Comparison of ENCODE assay signal across 9 cellular contexts in genomic region chr5:14440223-14440597, GRCh38.
DNase-seq lines count a peak whose midpoint lies in the region; ATAC-seq and TF ChIP-seq lines count a peak whose summit lies in the region.
"Had no signal": no experiment of that assay in that cellular context is flagged by ENCODE, and none has a peak within 500 bp of the region (broad histone marks: within the 10 kb centered on the region; RNA-seq: fewer than 3 reads in every experiment).

No MANE protein-coding gene starts in this region.

- H2BK15ac ChIP-seq in neuronal stem cell (ENCODE audit: low read length) = no peak overlapping the region

- no peak overlapping the region for H3K14ac ChIP-seq in neuronal stem cell (ENCODE audit: low read length)

- no peak overlapping the region for H2BK5ac ChIP-seq in neuronal stem cell (ENCODE audit: low read length)

- intact Hi-C loops in CD8-positive, alpha-beta T cell (cut with DNase I, micrococcal nuclease) = no loop called here

- H3K4ac ChIP-seq in neuronal stem cell (ENCODE audit: low read length) = no peak overlapping the region

- H2BK12ac ChIP-seq in neuronal stem cell (ENCODE audit: low read length) = no peak overlapping the region

- peaks cover 59% of the 10 kb centered on the region for H3K4me1 Mint-ChIP-seq in type B pancreatic cell (ENCODE audit: unreplicated experiment)
- peaks cover 7% of the 10 kb centered on the region for H3K4me1 Mint-ChIP-seq in CD8-positive, alpha-beta T cell (ENCODE audit: low read depth)

- H3K27me3 ChIP-seq in fibroblast of lung (ENCODE audit: control insufficient read depth, insufficient read depth, low read length) (no peaks in the 10 kb centered on the region), neuronal stem cell (ENCODE audit: control insufficient read depth in 3 of 3, insufficient read depth in 3 of 3, low read depth in 1 of 3, low read length in 3 of 3) (no peaks in the 10 kb centered on the region)
- H3K27me3 ChIP-seq in CD8-positive, alpha-beta T cell (ENCODE audit: insufficient read depth, low read length) = no peaks in the 10 kb centered on the region

- H3K9me3 ChIP-seq in fibroblast of lung (ENCODE audit: control insufficient read depth, insufficient read depth, low read depth, low read length) (no peaks in the 10 kb centered on the region), neuronal stem cell (replicated peaks in 1 of 2; ENCODE audit: control insufficient read depth in 2 of 2, insufficient read depth in 1 of 2, low read depth in 1 of 2, low read length in 2 of 2) (peaks cover 5 to 11% of the 10 kb centered on the region in 2 donors)
- no peaks in the 10 kb centered on the region for H3K9me3 ChIP-seq in CD8-positive, alpha-beta T cell (ENCODE audit: low read length)

- H3K4me2 ChIP-seq in fibroblast of lung (ENCODE audit: extremely low read depth, insufficient read depth, low read length) (peak overlapping the region; percentile 65), neuronal stem cell (ENCODE audit: insufficient read depth, low read length, poor library complexity, severe bottlenecking) (no peak overlapping the region)

- TF ChIP-seq CTCF in fibroblast of lung (conservative IDR thresholded peaks at IDR 0.05 in 1 of 2, IDR thresholded peaks at IDR 0.05 in 1 of 2; ENCODE audit: low read depth in 1 of 2, low read length in 2 of 2) (no peak), type B pancreatic cell (conservative IDR thresholded peaks at IDR 0.05) (no peak)
- TF ChIP-seq CTCF in CD8-positive, alpha-beta T cell (IDR thresholded peaks at IDR 0.05) = no peak

- H2AK5ac ChIP-seq in neuronal stem cell (ENCODE audit: low read depth, low read length) = no peak overlapping the region

- no peak overlapping the region for H4K91ac ChIP-seq in neuronal stem cell (ENCODE audit: low read depth, low read length, poor library complexity)

- H3K36me3 ChIP-seq in fibroblast of lung (ENCODE audit: control insufficient read depth, insufficient read depth, low read length) = peaks cover 13% of the 10 kb centered on the region
- peaks cover 5 to 18% of the 10 kb centered on the region in 2 donors for H3K36me3 ChIP-seq in neuronal stem cell (replicated peaks in 1 of 2; ENCODE audit: control insufficient read depth in 2 of 2, insufficient read depth in 2 of 2, low read length in 2 of 2)
- H3K36me3 ChIP-seq in CD8-positive, alpha-beta T cell (ENCODE audit: insufficient read depth, low read length) = no peaks in the 10 kb centered on the region

- H3K27ac Mint-ChIP-seq in type B pancreatic cell = peak overlapping the region; percentile 78
- no peak overlapping the region for H3K27ac Mint-ChIP-seq in CD8-positive, alpha-beta T cell

- peak overlapping the region; percentile 92 for H3K27ac ChIP-seq in fibroblast of lung (ENCODE audit: insufficient read depth, low read length)
- H3K27ac ChIP-seq in neuronal stem cell (replicated peaks; ENCODE audit: low read length) = peak overlapping the region; percentile 52
- no peak overlapping the region for H3K27ac ChIP-seq in CD8-positive, alpha-beta T cell (ENCODE audit: low read depth, low read length)

- no CpG with 5 or more reads among the region's 10 CpGs for WGBS in neuronal stem cell (ENCODE audit: extremely low coverage in 2 of 2, insufficient read length in 2 of 2, insufficient replicate concordance in 1 of 2), 2 donors

- no peaks in the 10 kb centered on the region for H3K27me3 Mint-ChIP-seq in type B pancreatic cell
- no peaks in the 10 kb centered on the region for H3K27me3 Mint-ChIP-seq in CD8-positive, alpha-beta T cell (ENCODE audit: low read depth)

- no peak overlapping the region for H3K23ac ChIP-seq in neuronal stem cell (ENCODE audit: low read depth, low read length, poor library complexity)

- peak overlapping the region; percentile 7 to 69 (median 46) for H3K4me3 ChIP-seq in fibroblast of lung (replicated peaks in 1 of 4; ENCODE audit: control extremely low read depth in 1 of 4, insufficient read depth in 1 of 4, low read depth in 3 of 4, low read length in 4 of 4)
- peak overlapping the region in 1 of 2 donors; percentile 42 for H3K4me3 ChIP-seq in neuronal stem cell (ENCODE audit: low read length in 2 of 2)
- H3K4me3 ChIP-seq in CD8-positive, alpha-beta T cell (ENCODE audit: low read depth, low read length) = no peak overlapping the region

- H3K4me1 ChIP-seq in fibroblast of lung (ENCODE audit: control insufficient read depth, extremely low read depth, insufficient read depth, low read length) (peaks cover 15% of the 10 kb centered on the region), neuronal stem cell (ENCODE audit: control insufficient read depth in 2 of 2, insufficient read depth in 1 of 2, low read depth in 1 of 2, low read length in 2 of 2) (peaks cover 23 to 34% of the 10 kb centered on the region in 2 donors)
- H3K4me1 ChIP-seq in CD8-positive, alpha-beta T cell (ENCODE audit: insufficient read depth, low read length) = no peaks in the 10 kb centered on the region

- peak overlapping the region; percentile 79 for H3K4me3 Mint-ChIP-seq in type B pancreatic cell
- no peak overlapping the region for H3K4me3 Mint-ChIP-seq in CD8-positive, alpha-beta T cell

- H3K18ac ChIP-seq in neuronal stem cell (ENCODE audit: low read length) = no peak overlapping the region

- no peaks in the 10 kb centered on the region for H3K9me3 Mint-ChIP-seq in type B pancreatic cell
- H3K9me3 Mint-ChIP-seq in CD8-positive, alpha-beta T cell = no peaks in the 10 kb centered on the region

- H2BK120ac ChIP-seq in neuronal stem cell (ENCODE audit: low read depth, low read length) = no peak overlapping the region

- H3K9ac ChIP-seq in fibroblast of lung (ENCODE audit: insufficient read depth, low read length) (peak overlapping the region; percentile 46), neuronal stem cell (ENCODE audit: low read depth, low read length, poor library complexity) (no peak overlapping the region)

- ATAC-seq in SK-N-SH treated with all-trans-retinoic acid at 6 μM for 48 hours = peak; percentile 25
- ATAC-seq in CD8-positive, alpha-beta T cell = no peak
- no peak for ATAC-seq in HG02763 (IDR thresholded peaks at IDR 0.05; ENCODE audit: unreplicated experiment)

- no peak overlapping the region for H4K8ac ChIP-seq in neuronal stem cell (ENCODE audit: low read depth, low read length)

- POLR2A ChIA-PET in CD8-positive, alpha-beta T cell (lab: Charles Lee) = no interaction called here

- no peak for DNase-seq in fibroblast of lung (ENCODE audit: low read depth in 2 of 2)
- no peak for DNase-seq in neuronal stem cell (ENCODE audit: low spot score)
- no peak for DNase-seq in type B pancreatic cell (ENCODE audit: extremely low spot score, unreplicated experiment)
- DNase-seq in CD8-positive, alpha-beta T cell = no peak
- no peak for DNase-seq in activated CD4-positive, alpha-beta T cell treated with anti-CD3 and anti-CD28 coated beads, Interleukin-2, amount 50 U/mL, for 1 hour
- DNase-seq: DMS 273 treated with DMSO at 0.1 percent for 48 hours, NCI-H1436 had no signal

- H3K36me3 Mint-ChIP-seq in type B pancreatic cell = peaks cover 33% of the 10 kb centered on the region
- H3K36me3 Mint-ChIP-seq in CD8-positive, alpha-beta T cell = no peaks in the 10 kb centered on the region

- no peak overlapping the region for H2AFZ ChIP-seq in fibroblast of lung (ENCODE audit: low read length)
- peak overlapping the region; percentile 15 for H2AFZ ChIP-seq in neuronal stem cell (ENCODE audit: low read length)

- peaks cover 63% of the 10 kb centered on the region for H3K79me2 ChIP-seq in fibroblast of lung (ENCODE audit: control insufficient read depth, insufficient read depth, low read length)

- H3K79me1 ChIP-seq in neuronal stem cell (ENCODE audit: low read depth, low read length) = no peaks in the 10 kb centered on the region

- CTCF ChIA-PET in CD8-positive, alpha-beta T cell (lab: Charles Lee) = interaction anchor here (1.0 kb wide), 1 partner anchor 43 kb away, joined by 3 read pairs; no protein-coding TSS in a partner anchor

- no peaks in the 10 kb centered on the region for H4K20me1 ChIP-seq in fibroblast of lung (ENCODE audit: control insufficient read depth, extremely low read depth, insufficient read depth, low read length)

TF ChIP-seq in SK-N-SH treated with all-trans-retinoic acid at 6 μM for 48 hours, 23 proteins besides CTCF, POLR2A, EP300 and RAD21 (continues in another document):
- TF ChIP-seq TOX (CRISPR knock-in tag; IDR thresholded peaks at IDR 0.05; ENCODE audit: borderline replicate concordance) = no peak
- TF ChIP-seq ZNF565 (CRISPR knock-in tag; conservative IDR thresholded peaks at IDR 0.05; ENCODE audit: low read depth) = no peak
- no peak for TF ChIP-seq TCF4 (CRISPR knock-in tag; IDR thresholded peaks at IDR 0.05; ENCODE audit: borderline replicate concordance)
- TF ChIP-seq CREB5 (CRISPR knock-in tag; IDR thresholded peaks at IDR 0.05; ENCODE audit: low read depth) = no peak
- no peak for TF ChIP-seq PPARA (CRISPR knock-in tag; IDR thresholded peaks at IDR 0.05; ENCODE audit: borderline replicate concordance)
- no peak for TF ChIP-seq ZC3H10 (CRISPR knock-in tag; IDR thresholded peaks at IDR 0.05)
- TF ChIP-seq ISL1 (CRISPR knock-in tag; IDR thresholded peaks at IDR 0.05) = no peak
- no peak for TF ChIP-seq GLIS3 (CRISPR knock-in tag; IDR thresholded peaks at IDR 0.05)
- TF ChIP-seq ZNF70 (CRISPR knock-in tag; IDR thresholded peaks at IDR 0.05) = no peak
- no peak for TF ChIP-seq POU6F1 (CRISPR knock-in tag; IDR thresholded peaks at IDR 0.05; ENCODE audit: borderline replicate concordance, low read depth)
